In the genomic region with DNA sequence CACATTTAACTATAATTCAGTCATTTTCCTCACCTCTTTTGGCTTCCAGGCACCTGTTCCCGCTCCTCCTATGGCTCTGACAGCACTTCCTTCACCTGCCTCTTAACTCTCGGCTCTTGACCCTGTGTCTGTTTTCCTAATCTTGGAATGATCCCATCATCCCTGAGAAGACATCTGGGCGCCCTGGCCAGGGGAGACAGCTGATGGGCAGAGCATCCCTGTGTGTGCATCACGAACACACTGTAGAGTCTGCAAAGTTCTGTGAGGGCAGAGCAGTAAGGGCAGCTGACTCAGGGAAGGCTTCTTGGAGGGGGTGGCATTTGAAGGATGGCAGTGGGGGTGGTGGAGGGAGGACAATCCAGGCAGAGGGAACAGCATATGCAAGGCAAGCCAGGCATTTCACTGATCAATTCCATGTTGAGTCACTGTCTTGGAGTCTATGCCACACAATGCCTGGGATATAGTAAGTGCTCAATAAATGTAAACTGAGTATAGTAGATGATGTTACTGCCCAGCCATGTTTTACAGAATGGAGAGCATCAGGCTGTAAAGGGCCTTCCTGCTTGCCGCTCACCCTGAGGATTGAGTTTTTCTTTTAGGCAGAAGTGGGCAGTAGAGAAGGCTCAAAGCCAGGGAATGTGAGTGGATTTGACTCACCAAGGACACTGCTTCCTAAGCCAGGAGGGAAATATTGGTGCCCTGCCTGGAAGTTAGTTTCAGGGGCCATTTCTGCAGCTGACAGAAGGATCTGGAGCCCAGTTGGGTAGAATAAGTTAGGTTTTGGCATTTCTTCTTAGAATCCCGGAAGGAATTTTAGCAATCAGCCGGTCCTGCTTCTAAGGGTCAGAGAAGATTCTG, we compare ENCODE assay signal across 23 cellular contexts. TPM values are rescaled to one million over a fixed set of nuclear protein-coding genes. Genes with fewer than 3 reads are reported as not detected.
"Had no signal": no experiment of that assay in that cellular context is flagged by ENCODE, and none has a peak within 500 bp of the region (broad histone marks: within the 10 kb centered on the region; RNA-seq: fewer than 3 reads in every experiment).

No MANE protein-coding gene starts in this region.

- H3K4me3 ChIP-seq: body of pancreas, esophagus squamous epithelium, gastrocnemius medialis, heart left ventricle, left ventricle myocardium inferior, upper lobe of right lung had no signal

- ATAC-seq: activated CD4-positive, alpha-beta T cell treated with anti-CD3 and anti-CD28 coated beads for 36 hours; activated T-helper 17 cell treated with anti-CD3 and anti-CD28 coated beads, Interleukin-2, amount 50 U/mL, for 72 hours; body of pancreas; effector memory CD8-positive, alpha-beta T cell; gastrocnemius medialis; heart left ventricle; naive thymus-derived CD4-positive, alpha-beta T cell; T-helper 17 cell; upper lobe of right lung had no signal

- H3K36me3 ChIP-seq: gastrocnemius medialis had no signal

- H3K4me1 Mint-ChIP-seq: activated CD4-positive, alpha-beta T cell treated with anti-CD3 and anti-CD28 coated beads for 36 hours; activated T-helper 17 cell treated with anti-CD3 and anti-CD28 coated beads, Interleukin-2, amount 50 U/mL, for 72 hours had no signal

- H3K27ac Mint-ChIP-seq: activated CD4-positive, alpha-beta T cell treated with anti-CD3 and anti-CD28 coated beads for 36 hours; activated naive CD8-positive, alpha-beta T cell treated with anti-CD3 and anti-CD28 coated beads for 36 hours; activated T-helper 17 cell treated with anti-CD3 and anti-CD28 coated beads, Interleukin-2, amount 50 U/mL, for 72 hours; effector memory CD8-positive, alpha-beta T cell; naive thymus-derived CD4-positive, alpha-beta T cell had no signal

- H3K27ac ChIP-seq: body of pancreas, esophagus squamous epithelium, gastrocnemius medialis, heart left ventricle, left ventricle myocardium inferior, upper lobe of right lung had no signal

- H3K4me3 Mint-ChIP-seq: activated CD4-positive, alpha-beta T cell treated with anti-CD3 and anti-CD28 coated beads for 36 hours; activated naive CD8-positive, alpha-beta T cell treated with anti-CD3 and anti-CD28 coated beads for 36 hours; activated T-helper 17 cell treated with anti-CD3 and anti-CD28 coated beads, Interleukin-2, amount 50 U/mL, for 72 hours; effector memory CD8-positive, alpha-beta T cell; naive thymus-derived CD4-positive, alpha-beta T cell; T-helper 17 cell had no signal

- H3K9me3 Mint-ChIP-seq: activated naive CD8-positive, alpha-beta T cell treated with anti-CD3 and anti-CD28 coated beads for 36 hours; activated T-helper 17 cell treated with anti-CD3 and anti-CD28 coated beads, Interleukin-2, amount 50 U/mL, for 72 hours; effector memory CD8-positive, alpha-beta T cell had no signal

- H3K4me1 ChIP-seq: body of pancreas, gastrocnemius medialis, upper lobe of right lung had no signal

- DNase-seq: activated CD4-positive, alpha-beta T cell treated with anti-CD3 and anti-CD28 coated beads for 36 hours; activated CD4-positive, alpha-beta T cell treated with anti-CD3 and anti-CD28 coated beads, Interleukin-2, amount 50 U/mL, for 48 hours; activated naive CD4-positive, alpha-beta T cell; activated naive CD8-positive, alpha-beta T cell treated with anti-CD3 and anti-CD28 coated beads for 36 hours; body of pancreas; caudate nucleus; effector memory CD8-positive, alpha-beta T cell; esophagus squamous epithelium; gastrocnemius medialis; heart left ventricle; kidney glomerular epithelial cell; left ventricle myocardium inferior; mesenchymal stem cell; naive thymus-derived CD4-positive, alpha-beta T cell; retina; stimulated activated CD4-positive, alpha-beta T cell treated with anti-CD3 and anti-CD28 coated beads, Interleukin-12 subunit alpha, Interleukin-12 subunit beta, amount 100 ng/mL, for 4 hours; stimulated activated CD4-positive, alpha-beta T cell treated with anti-CD3 and anti-CD28 coated beads, Interleukin-1b, Interleukin-23, amount 100 ng/mL, for 48 hours; stimulated activated CD8-positive, alpha-beta memory T cell treated with anti-CD3 and anti-CD28 coated beads, Interleukin-4, amount 100 ng/mL, for 48 hours; stimulated activated naive CD4-positive, alpha-beta T cell; T-helper 17 cell; upper lobe of right lung had no signal

- H3K9me3 ChIP-seq: body of pancreas, esophagus squamous epithelium, gastrocnemius medialis, heart left ventricle, left ventricle myocardium inferior, upper lobe of right lung had no signal

- H3K27me3 ChIP-seq: body of pancreas had no signal

RNA-seq across cellular contexts. Expression of a gene that starts 5.8 kb away (rescaled TPM):
- total RNA-seq: dermis microvascular lymphatic vessel endothelial cell had no signal
